In genomic region chr7:135704074-135704473, GRCh38 we compare ENCODE assay signal across 12 cellular contexts. TPM values are rescaled to one million over a fixed set of nuclear protein-coding genes. Genes with fewer than 3 reads are reported as not detected.
DNase-seq lines count a peak whose midpoint lies in the region; ATAC-seq and TF ChIP-seq lines count a peak whose summit lies in the region.
"Had no signal": no experiment of that assay in that cellular context is flagged by ENCODE, and none has a peak within 500 bp of the region (broad histone marks: within the 10 kb centered on the region; RNA-seq: fewer than 3 reads in every experiment).

No MANE protein-coding gene starts in this region.

- DNase-seq in CD14-positive monocyte (ENCODE audit: low spot score) (no peak), GM13977 (ENCODE audit: low spot score) (no peak), T-helper 17 cell (no peak), right cardiac atrium (no peak), GM03348 (ENCODE audit: low spot score) (no peak), NCI-H128 (lab: John Stamatoyannopoulos, UW; ENCODE audit: unreplicated experiment) (no peak)
- DNase-seq: COR-L47 had no signal

- H3K9me3 Mint-ChIP-seq in CD14-positive monocyte: no peaks in the 10 kb centered on the region
- H3K9me3 Mint-ChIP-seq: IgD-negative memory B cell, nephron had no signal

- in situ Hi-C loops in GM13977 (cut with MboI; ENCODE audit: low pct_unique_long_range_greater_than_20kb, low sequenced_read_pairs, unreplicated experiment): no loop called here

- no peak for ATAC-seq in T-helper 17 cell
- peak; percentile 8 to 24 for ATAC-seq in right cardiac atrium
- ATAC-seq in GM21717 (IDR thresholded peaks at IDR 0.05; ENCODE audit: unreplicated experiment): no peak
- ATAC-seq in GM21360 (IDR thresholded peaks at IDR 0.05; ENCODE audit: unreplicated experiment): no peak

- H3K4me1 Mint-ChIP-seq in CD14-positive monocyte: no peaks in the 10 kb centered on the region
- H3K4me1 Mint-ChIP-seq in T-helper 17 cell: no peaks in the 10 kb centered on the region
- H3K4me1 Mint-ChIP-seq: IgD-negative memory B cell had no signal

- H3K36me3 Mint-ChIP-seq in CD14-positive monocyte (no peaks in the 10 kb centered on the region), T-helper 17 cell (ENCODE audit: low read depth) (no peaks in the 10 kb centered on the region)

- no peaks in the 10 kb centered on the region for H3K4me1 ChIP-seq in right cardiac atrium (ENCODE audit: control insufficient read depth, insufficient read depth, low read length)

- no peak overlapping the region for H3K4me3 ChIP-seq in right cardiac atrium (ENCODE audit: low read length)

- H3K27ac Mint-ChIP-seq in CD14-positive monocyte: no peak overlapping the region
- peak overlapping the region; percentile 47 for H3K27ac Mint-ChIP-seq in T-helper 17 cell
- H3K27ac Mint-ChIP-seq: nephron had no signal

- H3K4me3 Mint-ChIP-seq in CD14-positive monocyte (no peak overlapping the region), T-helper 17 cell (no peak overlapping the region)
- H3K4me3 Mint-ChIP-seq: nephron had no signal

- H3K27me3 Mint-ChIP-seq in CD14-positive monocyte (ENCODE audit: low read depth in 3 of 3) (peaks cover 0 to 6% (median 0%) of the 10 kb centered on the region in 3 donors), T-helper 17 cell (no peaks in the 10 kb centered on the region)
- H3K27me3 Mint-ChIP-seq: IgD-negative memory B cell had no signal

- 75% methylated on average over 2 of the region's 2 CpGs for WGBS in right cardiac atrium

- H3K27me3 ChIP-seq in right cardiac atrium (ENCODE audit: control insufficient read depth, insufficient read depth): no peaks in the 10 kb centered on the region

- no peak overlapping the region for H3K27ac ChIP-seq in right cardiac atrium (ENCODE audit: low read length)

- no peaks in the 10 kb centered on the region for H3K9me3 ChIP-seq in T-helper 17 cell (ENCODE audit: control insufficient read depth, low read length, poor library complexity, severe bottlenecking)
- no peaks in the 10 kb centered on the region for H3K9me3 ChIP-seq in right cardiac atrium (ENCODE audit: control insufficient read depth, low read length)

- peak; percentile 14 for TF ChIP-seq CTCF in CD14-positive monocyte (IDR thresholded peaks at IDR 0.05)
- peak; percentile 35 for TF ChIP-seq CTCF in GM13977 (IDR thresholded peaks at IDR 0.05; ENCODE audit: extremely low read depth, insufficient read depth, missing control alignments)

- intact Hi-C loops in CD14-positive monocyte (cut with micrococcal nuclease) (no loop called here), right cardiac atrium (cut with DNase I) (no loop called here)

RNA-seq across cellular contexts. Expression of gene SLC13A4, which starts 23.9 kb away (rescaled TPM):
- not detected for polyA plus RNA-seq in CD14-positive monocyte
- total RNA-seq in T-helper 17 cell: not detected
- under 1 TPM in 2 of 4 donors, not detected in 2; 0.23 to 0.41 TPM for total RNA-seq in right cardiac atrium
- polyA plus RNA-seq in right cardiac atrium: 0.16 TPM
- total RNA-seq: activated CD8-positive, alpha-beta memory T cell treated with anti-CD3 and anti-CD28 coated beads for 36 hours had no signal

RNA-seq across cellular contexts. Expression of gene STMP1, which starts 41.8 kb away (rescaled TPM):
- 100 to 1,000 TPM in 1 of 2 donors, 10 to 100 TPM in 1; 88.8 to 108 TPM for polyA plus RNA-seq in CD14-positive monocyte
- total RNA-seq in T-helper 17 cell: 10 to 100 TPM; 15.7 to 20.7 TPM
- total RNA-seq in right cardiac atrium: 10 to 100 TPM; 27.4 to 30.9 (median 28.7) TPM
- polyA plus RNA-seq in right cardiac atrium: 30.8 TPM

RNA-seq across cellular contexts. Expression of gene FAM180A, which starts 44.5 kb away (rescaled TPM):
- polyA plus RNA-seq in CD14-positive monocyte (not detected), right cardiac atrium (3.7 TPM)
- total RNA-seq in T-helper 17 cell (not detected), right cardiac atrium (10 to 100 TPM in 1 of 4 donors, 1 to 10 TPM in 3; 1.6 to 11.3 (median 8.1) TPM)
- total RNA-seq: activated CD8-positive, alpha-beta memory T cell treated with anti-CD3 and anti-CD28 coated beads for 36 hours had no signal
- polyA plus RNA-seq: IgD-negative memory B cell had no signal

Comparison
In these comparisons a context has a peak if more than half of its experiments do, and no peak if none do; other contexts are left out.
1. ATAC-seq: peak in right cardiac atrium (2 of 2); none in T-helper 17 cell (single experiment), GM21717 (single experiment) and GM21360 (single experiment).